8 cellular contexts compared by ENCODE assay signal in the genomic region with DNA sequence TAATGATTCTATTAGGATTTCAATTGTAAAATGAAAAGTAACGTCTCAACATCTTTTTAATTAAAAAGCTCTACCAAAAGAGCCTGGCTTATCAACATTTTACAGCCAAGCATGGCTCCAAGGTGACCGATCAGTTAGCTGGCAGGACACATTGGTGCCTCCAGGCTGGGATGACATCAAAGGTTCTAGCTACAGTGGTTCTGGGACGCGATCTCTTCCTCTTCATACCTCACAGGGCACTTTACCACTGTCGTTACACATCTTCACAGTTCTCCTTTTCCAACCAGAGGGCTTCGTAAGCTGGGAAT. TPM values are rescaled to one million over a fixed set of nuclear protein-coding genes. Genes with fewer than 3 reads are reported as not detected.
A peak's percentile ranks its signal among the peaks of the same experiment; 100 is the strongest.
DNase-seq lines count a peak whose midpoint lies in the region; ATAC-seq and TF ChIP-seq lines count a peak whose summit lies in the region.

No MANE protein-coding gene starts in this region.

- H3K4me3 ChIP-seq in OCI-LY1 (ENCODE audit: low read depth, low read length, poor library complexity, severe bottlenecking) (peak overlapping the region; percentile 75), epithelial cell of esophagus (ENCODE audit: low read length) (peak overlapping the region; percentile 82)

- H3K9me3 ChIP-seq in H9 (ENCODE audit: control insufficient read depth, low read depth, low read length) (no peaks in the 10 kb centered on the region), OCI-LY1 (ENCODE audit: low read length) (no peaks in the 10 kb centered on the region)

- no peaks in the 10 kb centered on the region for H3K27me3 Mint-ChIP-seq in H9 (ENCODE audit: low read depth)
- no peaks in the 10 kb centered on the region for H3K27me3 Mint-ChIP-seq in neural crest cell (ENCODE audit: low read depth)

- no peak overlapping the region for H2BK5ac ChIP-seq in H9 (ENCODE audit: insufficient read length, low read length)

- H4K8ac ChIP-seq in H9 (replicated peaks; ENCODE audit: insufficient read length, low read depth, low read length): no peak overlapping the region

- H3K18ac ChIP-seq in H9 (ENCODE audit: insufficient read length, low read depth, low read length): no peak overlapping the region

- H2BK12ac ChIP-seq in H9 (ENCODE audit: insufficient read length, low read depth, low read length): no peak overlapping the region

- H3K27me3 ChIP-seq in H9 (ENCODE audit: insufficient read depth, low read length): no peaks in the 10 kb centered on the region
- no peaks in the 10 kb centered on the region for H3K27me3 ChIP-seq in OCI-LY1 (ENCODE audit: insufficient read depth, low read length)

- H2AFZ ChIP-seq in H9 (ENCODE audit: low read length) (no peak overlapping the region), OCI-LY1 (ENCODE audit: low read length) (no peak overlapping the region)

- no peak overlapping the region for H3K27ac ChIP-seq in H9 (ENCODE audit: insufficient read length, low read depth, low read length)
- peak overlapping the region; percentile 71 for H3K27ac ChIP-seq in OCI-LY1 (ENCODE audit: low read depth, low read length, poor library complexity, severe bottlenecking)

- H2BK120ac ChIP-seq in H9 (ENCODE audit: low read depth, low read length, poor library complexity, severe bottlenecking): no peak overlapping the region

- H3K9me3 Mint-ChIP-seq in H9: no peaks in the 10 kb centered on the region
- no peaks in the 10 kb centered on the region for H3K9me3 Mint-ChIP-seq in neural crest cell

- H3K79me1 ChIP-seq in H9 (ENCODE audit: insufficient read depth, low read depth, low read length, poor library complexity, severe bottlenecking): no peaks in the 10 kb centered on the region

- no peak overlapping the region for H2BK20ac ChIP-seq in H9 (ENCODE audit: low read depth, low read length, poor library complexity, severe bottlenecking)

- H3K4me1 ChIP-seq in H9 (ENCODE audit: insufficient read depth, low read length) (peaks cover 2% of the 10 kb centered on the region; the same call in 1 of the 2 replicates), OCI-LY1 (ENCODE audit: insufficient read depth, low read length, severe bottlenecking) (peaks cover 46% of the 10 kb centered on the region)

- H3K36me3 ChIP-seq in OCI-LY1 (ENCODE audit: insufficient read depth, low read length): peaks cover 16% of the 10 kb centered on the region; the same call in 1 of the 2 replicates

- DNase-seq in H9 (no peak), epithelial cell of esophagus (ENCODE audit: low read depth) (no peak), neural crest cell (ENCODE audit: low read depth, low spot score) (no peak), EL (no peak), COR-L47 (lab: John Stamatoyannopoulos, UW) (no peak), NCI-H1930 (lab: John Stamatoyannopoulos, UW) (no peak)

- H2BK15ac ChIP-seq in H9 (ENCODE audit: low read depth, low read length): no peak overlapping the region

- H3K4ac ChIP-seq in H9 (ENCODE audit: low read depth, low read length): no peak overlapping the region

- no CpG with 5 or more reads among the region's 6 CpGs for WGBS in H9 (ENCODE audit: extremely low coverage, insufficient read length, low lambda C conversion rate)

- H3K4me3 Mint-ChIP-seq in H9 (peak overlapping the region; percentile 98 to 99), neural crest cell (peak overlapping the region; percentile 97)

- no peak overlapping the region for H3K14ac ChIP-seq in H9 (ENCODE audit: insufficient read depth, low read length)

- H3K79me2 ChIP-seq in H9 (ENCODE audit: insufficient read depth, low read length) (peaks cover 5% of the 10 kb centered on the region; the same call in 1 of the 2 replicates), OCI-LY1 (ENCODE audit: insufficient read depth, low read length) (peaks cover 31% of the 10 kb centered on the region)

- peak; percentile 6 for ATAC-seq in GM18508 (IDR thresholded peaks at IDR 0.05; ENCODE audit: insufficient read depth, unreplicated experiment)

- H3K4me1 Mint-ChIP-seq in H9: peaks cover 26 to 32% of the 10 kb centered on the region in 2 experiments
- peaks cover 39% of the 10 kb centered on the region for H3K4me1 Mint-ChIP-seq in neural crest cell

- no peaks in the 10 kb centered on the region for H3F3A ChIP-seq in OCI-LY1 (ENCODE audit: insufficient read depth, low read length)

- no peak overlapping the region for H4K5ac ChIP-seq in H9 (ENCODE audit: insufficient read length, low read depth, low read length)

- H2AK5ac ChIP-seq in H9 (ENCODE audit: insufficient read length, low read length): no peak overlapping the region

- H3K36me3 Mint-ChIP-seq in H9 (ENCODE audit: insufficient read depth in 1 of 3, low read depth in 3 of 3) (peaks cover 2 to 15% (median 15%) of the 10 kb centered on the region in 3 experiments; a peak in 6 of 7 replicates), neural crest cell (ENCODE audit: low read depth) (no peaks in the 10 kb centered on the region)

- H3T11ph ChIP-seq in H9 (ENCODE audit: low read length): no peak overlapping the region

- no peaks in the 10 kb centered on the region for H3K9me2 ChIP-seq in OCI-LY1 (ENCODE audit: low read depth, low read length)

- H3K9ac ChIP-seq in H9 (ENCODE audit: extremely low read depth, insufficient read length, low read length) (peak overlapping the region; percentile 78), OCI-LY1 (ENCODE audit: low read length) (peak overlapping the region; percentile 71)

- peaks cover 4% of the 10 kb centered on the region for H3K23me2 ChIP-seq in H9 (ENCODE audit: insufficient read length, low read depth, low read length, poor library complexity, severe bottlenecking)

- TF ChIP-seq CTCF in H9 (conservative IDR thresholded peaks at IDR 0.05) (no peak), OCI-LY1 (IDR thresholded peaks at IDR 0.05; ENCODE audit: low read length) (no peak), epithelial cell of esophagus (IDR thresholded peaks at IDR 0.05; ENCODE audit: insufficient read depth, low read depth, low read length, missing control alignments) (no peak), neural crest cell (conservative IDR thresholded peaks at IDR 0.05) (no peak)

- no peak overlapping the region for H3K23ac ChIP-seq in H9 (ENCODE audit: insufficient read length, low read depth, low read length)

- H3K27ac Mint-ChIP-seq in H9: peak overlapping the region; percentile 98 to 99 (median 98); a peak in 6 of 7 replicates
- H3K27ac Mint-ChIP-seq in neural crest cell (ENCODE audit: unreplicated experiment): peak overlapping the region; percentile 94

- no peak overlapping the region for H3K56ac ChIP-seq in H9 (ENCODE audit: insufficient read length, low read depth, low read length)

- no peaks in the 10 kb centered on the region for H4K20me1 ChIP-seq in H9 (ENCODE audit: control insufficient read depth, insufficient read depth, insufficient read length)
- no peaks in the 10 kb centered on the region for H4K20me1 ChIP-seq in OCI-LY1 (ENCODE audit: insufficient read depth, low read length)

- no peak overlapping the region for H4K91ac ChIP-seq in H9 (ENCODE audit: insufficient read length, low read depth, low read length)

- H3K4me2 ChIP-seq in H9 (ENCODE audit: insufficient read depth, insufficient read length, low read length): peak overlapping the region; percentile 79
- H3K4me2 ChIP-seq in OCI-LY1 (ENCODE audit: low read length): peak overlapping the region; percentile 97

RNA-seq across cellular contexts. Expression of a gene that starts 0.7 kb away (rescaled TPM):
- total RNA-seq in H9 (2021): 61.8 and 65.2 TPM in 2 replicates
- total RNA-seq in neural crest cell: 30.9 and 40.3 TPM in 2 replicates
